ENCODE assay signal across 22 cellular contexts in the genomic region with DNA sequence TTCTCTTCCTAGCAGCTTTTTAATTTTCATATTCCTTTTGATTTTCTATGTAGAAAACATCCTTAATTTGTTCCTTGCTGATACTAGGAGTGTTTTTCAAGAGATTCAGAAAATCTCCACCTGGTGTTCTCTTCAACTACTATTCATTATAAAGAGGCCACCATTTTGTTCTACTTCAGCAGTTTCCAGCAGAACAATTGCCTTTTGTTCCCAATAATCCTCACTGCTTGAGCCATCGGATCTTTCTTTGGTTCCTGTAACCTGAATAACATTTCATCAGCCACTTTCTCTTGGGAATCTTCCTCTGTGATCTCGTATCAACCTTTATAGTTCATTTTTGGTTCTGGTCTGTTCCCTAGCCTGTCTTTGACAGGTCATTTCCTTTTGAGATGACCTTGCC. TPM values are rescaled to one million over a fixed set of nuclear protein-coding genes. Genes with fewer than 3 reads are reported as not detected.
"Had no signal": no experiment of that assay in that cellular context is flagged by ENCODE, and none has a peak within 500 bp of the region (broad histone marks: within the 10 kb centered on the region; RNA-seq: fewer than 3 reads in every experiment).

No MANE protein-coding gene starts in this region.

- H3K27ac Mint-ChIP-seq: stimulated activated effector memory CD8-positive, alpha-beta T cell treated with anti-CD3 and anti-CD28 coated beads, Interleukin-12 subunit alpha, Interleukin-12 subunit beta, amount 100 ng/mL, for 72 hours; type B pancreatic cell had no signal

- DNase-seq: cortex of kidney; dorsolateral prefrontal cortex; effector CD8-positive, alpha-beta T cell; foreskin melanocyte; heart left ventricle; hippocampal formation; islet precursor cell; mammary epithelial cell; naive thymus-derived CD4-positive, alpha-beta T cell; psoas muscle; retina; right lobe of liver; stimulated activated CD4-positive, alpha-beta T cell treated with anti-CD3 and anti-CD28 coated beads, Interleukin-4, amount 100 ng/mL, for 1 hour; stimulated activated CD8-positive, alpha-beta memory T cell treated with anti-CD3 and anti-CD28 coated beads, Interleukin-4, amount 100 ng/mL, for 48 hours; stimulated activated naive CD8-positive, alpha-beta T cell treated with anti-CD3 and anti-CD28 coated beads, Interleukin-15, Interleukin-2, amounts not matched to agents 100 U/mL and 50 U/mL, for 24 hours; thyroid gland had no signal

- H3K9me3 Mint-ChIP-seq: stimulated activated effector memory CD8-positive, alpha-beta T cell treated with anti-CD3 and anti-CD28 coated beads, Interleukin-12 subunit alpha, Interleukin-12 subunit beta, amount 100 ng/mL, for 72 hours had no signal

- H3K9ac ChIP-seq: parathyroid adenoma had no signal

- H3K27me3 Mint-ChIP-seq: type B pancreatic cell had no signal

- H3K9me3 ChIP-seq: right lobe of liver, suprapubic skin, thyroid gland had no signal

- H3K36me3 ChIP-seq: heart left ventricle, right lobe of liver, suprapubic skin, thyroid gland had no signal

- H3K4me1 ChIP-seq: heart left ventricle, parathyroid adenoma, psoas muscle, right lobe of liver, suprapubic skin, thyroid gland had no signal

- H3K4me3 Mint-ChIP-seq: naive thymus-derived CD4-positive, alpha-beta T cell; stimulated activated effector memory CD8-positive, alpha-beta T cell treated with anti-CD3 and anti-CD28 coated beads, Interleukin-12 subunit alpha, Interleukin-12 subunit beta, amount 100 ng/mL, for 72 hours; type B pancreatic cell had no signal

- H3K4me1 Mint-ChIP-seq: stimulated activated effector memory CD8-positive, alpha-beta T cell treated with anti-CD3 and anti-CD28 coated beads, Interleukin-12 subunit alpha, Interleukin-12 subunit beta, amount 100 ng/mL, for 72 hours had no signal

- H3K36me3 Mint-ChIP-seq: stimulated activated effector memory CD8-positive, alpha-beta T cell treated with anti-CD3 and anti-CD28 coated beads, Interleukin-12 subunit alpha, Interleukin-12 subunit beta, amount 100 ng/mL, for 72 hours; type B pancreatic cell had no signal

- H3K27ac ChIP-seq: dorsolateral prefrontal cortex, heart left ventricle, parathyroid adenoma, psoas muscle, right lobe of liver, suprapubic skin, thyroid gland had no signal

- H3K27me3 ChIP-seq: suprapubic skin, thyroid gland had no signal

- H3K4me3 ChIP-seq: dorsolateral prefrontal cortex, heart left ventricle, psoas muscle, right lobe of liver, suprapubic skin, thyroid gland had no signal

RNA-seq across cellular contexts. Expression of a gene that starts 1.8 kb away (rescaled TPM):
- polyA plus RNA-seq: esophagus; heart left ventricle; mammary epithelial cell; naive thymus-derived CD4-positive, alpha-beta T cell; neural cell; psoas muscle had no signal

RNA-seq across cellular contexts. Expression of a gene that starts 19.2 kb away (rescaled TPM):
- polyA plus RNA-seq: esophagus; heart left ventricle; mammary epithelial cell; naive thymus-derived CD4-positive, alpha-beta T cell; neural cell; psoas muscle had no signal

RNA-seq across cellular contexts. Expression of a gene that starts 32.8 kb away (rescaled TPM):
- polyA plus RNA-seq: esophagus; heart left ventricle; mammary epithelial cell; naive thymus-derived CD4-positive, alpha-beta T cell; neural cell; psoas muscle had no signal

RNA-seq across cellular contexts. Expression of a gene that starts 44.2 kb away (rescaled TPM):
- polyA plus RNA-seq: esophagus; heart left ventricle; mammary epithelial cell; naive thymus-derived CD4-positive, alpha-beta T cell; psoas muscle had no signal

RNA-seq across cellular contexts. Expression of a gene that starts 48.6 kb away (rescaled TPM):
- polyA plus RNA-seq: esophagus; heart left ventricle; mammary epithelial cell; naive thymus-derived CD4-positive, alpha-beta T cell; neural cell; psoas muscle had no signal
